In the genomic region with DNA sequence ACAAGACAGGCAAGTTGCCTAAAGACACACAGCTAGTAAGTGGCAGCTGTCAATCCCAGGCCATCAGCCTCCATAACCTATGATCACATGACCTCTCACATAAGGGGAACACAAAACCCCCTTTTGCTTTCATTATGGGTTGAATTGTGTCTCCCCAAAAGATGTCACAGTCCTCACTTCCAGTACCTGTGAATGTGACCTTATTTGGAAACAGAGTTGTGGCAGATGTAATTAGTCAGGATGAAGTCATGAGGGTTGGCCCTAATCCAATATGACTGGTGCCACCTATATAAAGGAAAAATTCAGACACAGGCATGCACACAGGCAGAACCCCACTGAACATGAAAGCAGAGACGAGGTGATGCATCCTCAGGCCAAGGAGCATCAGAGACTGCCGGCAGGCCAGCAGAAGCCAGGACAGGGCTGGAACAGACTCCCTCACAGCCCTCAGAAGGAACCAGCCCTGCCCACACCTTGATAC, we compare ENCODE assay signal across 9 cellular contexts. TPM values are rescaled to one million over a fixed set of nuclear protein-coding genes. Genes with fewer than 3 reads are reported as not detected.
A peak's percentile ranks its signal among the peaks of the same experiment; 100 is the strongest.
DNase-seq lines count a peak whose midpoint lies in the region; ATAC-seq, FAIRE-seq and TF ChIP-seq lines count a peak whose summit lies in the region.
"Had no signal": no experiment of that assay in that cellular context is flagged by ENCODE, and none has a peak within 500 bp of the region (broad histone marks: within the 10 kb centered on the region; RNA-seq: fewer than 3 reads in every experiment).

No MANE protein-coding gene starts in this region.

- TF ChIP-seq CTCF in pancreas (IDR thresholded peaks at IDR 0.05), result no peak

- DNase-seq in NCI-H1417 (lab: John Stamatoyannopoulos, UW), result peak in 2 of 3 experiments; percentile 4 to 57
- no peak for DNase-seq in NCI-H1417 treated with DMSO at 0.1 percent for 48 hours (lab: John Stamatoyannopoulos, UW)
- peak; percentile 91 for DNase-seq in NCI-H69 (lab: John Stamatoyannopoulos, UW)
- peak; percentile 64 for DNase-seq in activated naive CD8-positive, alpha-beta T cell treated with anti-CD3 and anti-CD28 coated beads for 36 hours
- DNase-seq in pancreas, result no peak
- DNase-seq in putamen (ENCODE audit: low spot score), result no peak
- DNase-seq in GM19239 (ENCODE audit: insufficient read length, low spot score), result no peak
- DNase-seq in activated CD4-positive, CD25-positive, alpha-beta regulatory T cell (lab: John Stamatoyannopoulos, UW), result no peak

- intact Hi-C loops in pancreas (cut with DNase I), result no loop called here

- H3K4me3 ChIP-seq in pancreas, result no peak overlapping the region
- H3K4me3 ChIP-seq: SK-N-MC had no signal

- ATAC-seq in pancreas, result peak in 3 of 4 donors; percentile 22 to 46 (median 30)

- peak overlapping the region; percentile 90 for H3K27ac Mint-ChIP-seq in activated naive CD8-positive, alpha-beta T cell treated with anti-CD3 and anti-CD28 coated beads for 36 hours

- 90 to 94% methylated on average over 2 of the region's 2 CpGs for WGBS in pancreas, 2 donors

- H3K27ac ChIP-seq in pancreas, result no peak overlapping the region
- H3K27ac ChIP-seq: SK-N-MC had no signal

- peak overlapping the region; percentile 33 for H3K4me3 Mint-ChIP-seq in activated naive CD8-positive, alpha-beta T cell treated with anti-CD3 and anti-CD28 coated beads for 36 hours

- H3K36me3 ChIP-seq in pancreas, result no peaks in the 10 kb centered on the region

- H3K4me1 Mint-ChIP-seq in activated naive CD8-positive, alpha-beta T cell treated with anti-CD3 and anti-CD28 coated beads for 36 hours, result peaks cover 56% of the 10 kb centered on the region

- no peaks in the 10 kb centered on the region for H3K27me3 Mint-ChIP-seq in activated naive CD8-positive, alpha-beta T cell treated with anti-CD3 and anti-CD28 coated beads for 36 hours

- H3K4me1 ChIP-seq in pancreas, result peaks cover 0 to 3% (median 0%) of the 10 kb centered on the region in 3 donors

- H3K27me3 ChIP-seq in pancreas, result no peaks in the 10 kb centered on the region

- peaks cover 27% of the 10 kb centered on the region for H3K36me3 Mint-ChIP-seq in activated naive CD8-positive, alpha-beta T cell treated with anti-CD3 and anti-CD28 coated beads for 36 hours

- no peaks in the 10 kb centered on the region for H3K9me3 ChIP-seq in pancreas

- H3K9me3 Mint-ChIP-seq in activated naive CD8-positive, alpha-beta T cell treated with anti-CD3 and anti-CD28 coated beads for 36 hours, result no peaks in the 10 kb centered on the region

- FAIRE-seq in pancreas (lab: Jason Lieb, UNC) (no peak), GM19239 (lab: Jason Lieb, UNC) (no peak)

RNA-seq across cellular contexts. Expression of gene GFOD1, which starts 33.6 kb away (rescaled TPM):
- 10 to 100 TPM; 12.8 to 13.0 TPM for total RNA-seq in activated naive CD8-positive, alpha-beta T cell treated with anti-CD3 and anti-CD28 coated beads for 36 hours
- total RNA-seq in pancreas, result 1 to 10 TPM; 1.5 to 2.7 (median 2.1) TPM
- polyA plus RNA-seq in pancreas, result 1 to 10 TPM; 1.4 to 2.2 TPM

Comparison
In these comparisons a context has a peak if more than half of its experiments do, and no peak if none do; other contexts are left out.
1. DNase-seq: peak in NCI-H1417 (2 of 3), NCI-H69 (single experiment) and activated naive CD8-positive, alpha-beta T cell treated with anti-CD3 and anti-CD28 coated beads for 36 hours (single experiment); none in NCI-H1417 treated with DMSO at 0.1 percent for 48 hours (single experiment), pancreas (0 of 6), putamen (single experiment), GM19239 (single experiment) and activated CD4-positive, CD25-positive, alpha-beta regulatory T cell (0 of 4).